ENCODE assay signal across 20 cellular contexts in genomic region chr16:11570796-11571195, GRCh38. TPM values are rescaled to one million over a fixed set of nuclear protein-coding genes. Genes with fewer than 3 reads are reported as not detected.
DNase-seq lines count a peak whose midpoint lies in the region; ATAC-seq and TF ChIP-seq lines count a peak whose summit lies in the region.
"Had no signal": no experiment of that assay in that cellular context is flagged by ENCODE, and none has a peak within 500 bp of the region (broad histone marks: within the 10 kb centered on the region; RNA-seq: fewer than 3 reads in every experiment).

No MANE protein-coding gene starts in this region.

- H3K18ac ChIP-seq in trophoblast cell (ENCODE audit: low read length) = no peak overlapping the region

- H3K36me3 ChIP-seq in breast epithelium (no peaks in the 10 kb centered on the region), DOHH2 (ENCODE audit: control insufficient read depth, low read length) (peaks cover 8% of the 10 kb centered on the region), esophagus squamous epithelium (peaks cover 0 to 14% (median 0%) of the 10 kb centered on the region in 3 donors), trophoblast cell (ENCODE audit: control insufficient read depth in 1 of 2, insufficient read depth in 2 of 2, low read length in 2 of 2) (peaks cover 0 to under 1% of the 10 kb centered on the region in 2 experiments)
- peaks cover 12% of the 10 kb centered on the region for H3K36me3 ChIP-seq in effector memory CD4-positive, alpha-beta T cell (ENCODE audit: control insufficient read depth, insufficient read depth, low read length)

- intact Hi-C loops in breast epithelium (cut with DNase I; ENCODE audit: low total_unique reads) = no loop called here
- intact Hi-C loops in MCF 10A (cut with micrococcal nuclease) = no loop called here
- intact Hi-C loops in esophagus squamous epithelium (cut with DNase I) = no loop called here

- peaks cover 43% of the 10 kb centered on the region for H3K36me3 Mint-ChIP-seq in MCF 10A (ENCODE audit: insufficient read depth, unreplicated experiment)

- no peak overlapping the region for H4K91ac ChIP-seq in trophoblast cell (ENCODE audit: low read depth, low read length)

- no peak overlapping the region for H3K23ac ChIP-seq in trophoblast cell (ENCODE audit: low read length)

- no peaks in the 10 kb centered on the region for H3K9me3 Mint-ChIP-seq in MCF 10A (ENCODE audit: unreplicated experiment)
- H3K9me3 Mint-ChIP-seq: stimulated activated naive CD8-positive, alpha-beta T cell treated with anti-CD3 and anti-CD28 coated beads, Interleukin-15, Interleukin-2, amounts not matched to agents 100 ng/mL and 50 ng/mL, for 24 hours; type B pancreatic cell had no signal

- H3F3A ChIP-seq in DOHH2 (ENCODE audit: control insufficient read depth, insufficient read depth) = no peaks in the 10 kb centered on the region

- H2BK12ac ChIP-seq in trophoblast cell (ENCODE audit: low read length) = no peak overlapping the region

- no peak overlapping the region for H4K8ac ChIP-seq in trophoblast cell (ENCODE audit: low read depth, low read length)

- no peak overlapping the region for H3K14ac ChIP-seq in trophoblast cell (ENCODE audit: low read length)

- H3K4me1 ChIP-seq in breast epithelium (no peaks in the 10 kb centered on the region), DOHH2 (ENCODE audit: control insufficient read depth, low read length) (peaks cover 28% of the 10 kb centered on the region), esophagus squamous epithelium (peaks cover 0 to 68% (median 24%) of the 10 kb centered on the region in 3 donors), trophoblast cell (ENCODE audit: control insufficient read depth in 1 of 2, insufficient read depth in 2 of 2, low read length in 2 of 2) (peaks cover 0 to 2% of the 10 kb centered on the region in 2 experiments)
- peaks cover 24% of the 10 kb centered on the region for H3K4me1 ChIP-seq in effector memory CD4-positive, alpha-beta T cell (ENCODE audit: control insufficient read depth, insufficient read depth, low read length, poor library complexity, severe bottlenecking)

- no peak for DNase-seq in breast epithelium (ENCODE audit: low spot score in 2 of 2)
- DNase-seq in MCF 10A (ENCODE audit: unreplicated experiment) = no peak
- DNase-seq in esophagus squamous epithelium (lab: John Stamatoyannopoulos, UW) = no peak
- DNase-seq in trophoblast cell = no peak
- no peak for DNase-seq in effector memory CD4-positive, alpha-beta T cell
- no peak for DNase-seq in stimulated activated naive CD4-positive, alpha-beta T cell treated with Interleukin-2 at 50 U/mL for 16 hours (lab: John Stamatoyannopoulos, UW)
- DNase-seq: activated CD4-positive, alpha-beta T cell treated with anti-CD3 and anti-CD28 coated beads, Interleukin-2, amount 50 U/mL, for 4 hours; EL; erythroblast; Kasumi-1; mammary epithelial cell; NCI-H1092; NCI-H1930; NCI-H226; SIG-M5 had no signal

- no peak overlapping the region for H3K4me3 ChIP-seq in breast epithelium
- H3K4me3 ChIP-seq in DOHH2 (ENCODE audit: low read length) = no peak overlapping the region
- H3K4me3 ChIP-seq in esophagus squamous epithelium = no peak overlapping the region
- H3K4me3 ChIP-seq in trophoblast cell (ENCODE audit: low read depth, low read length) = no peak overlapping the region
- no peak overlapping the region for H3K4me3 ChIP-seq in effector memory CD4-positive, alpha-beta T cell (ENCODE audit: insufficient read depth, low read depth, low read length, poor library complexity, severe bottlenecking)
- H3K4me3 ChIP-seq: dorsolateral prefrontal cortex had no signal

- peak overlapping the region; percentile 54 to 65 for H3K27ac ChIP-seq in breast epithelium
- H3K27ac ChIP-seq in DOHH2 (ENCODE audit: low read depth, low read length) = no peak overlapping the region
- H3K27ac ChIP-seq in esophagus squamous epithelium = peak overlapping the region in 3 of 4 donors; percentile 25 to 52 (median 34)
- no peak overlapping the region for H3K27ac ChIP-seq in trophoblast cell (ENCODE audit: low read depth, low read length)
- no peak overlapping the region for H3K27ac ChIP-seq in effector memory CD4-positive, alpha-beta T cell (ENCODE audit: insufficient read depth, low read length, poor library complexity, severe bottlenecking)

- H3K9me2 ChIP-seq in DOHH2 (replicated peaks; ENCODE audit: control insufficient read depth, low read length) = no peaks in the 10 kb centered on the region

- peaks cover 99% of the 10 kb centered on the region for H3K79me2 ChIP-seq in DOHH2 (ENCODE audit: control insufficient read depth, low read length)
- peaks cover 14% of the 10 kb centered on the region for H3K79me2 ChIP-seq in trophoblast cell (ENCODE audit: control insufficient read depth, insufficient read depth, low read length, poor library complexity)

- ATAC-seq in HG03159 (IDR thresholded peaks at IDR 0.05; ENCODE audit: unreplicated experiment) = no peak

- H3K27me3 Mint-ChIP-seq in MCF 10A (ENCODE audit: insufficient read depth, unreplicated experiment) = no peaks in the 10 kb centered on the region
- H3K27me3 Mint-ChIP-seq: stimulated activated naive CD8-positive, alpha-beta T cell treated with anti-CD3 and anti-CD28 coated beads, Interleukin-15, Interleukin-2, amounts not matched to agents 100 ng/mL and 50 ng/mL, for 24 hours; type B pancreatic cell had no signal

- H3K4me2 ChIP-seq in DOHH2 (ENCODE audit: low read length) (peak overlapping the region; percentile 11; the same call in 1 of the 2 replicates), trophoblast cell (ENCODE audit: low read length) (no peak overlapping the region)

- no peak overlapping the region for H2BK120ac ChIP-seq in trophoblast cell (ENCODE audit: insufficient read depth, low read length, poor library complexity)

- POLR2A ChIA-PET in MCF 10A (lab: Yijun Ruan, JAX) = no interaction called here

- no peak overlapping the region for H3K4me3 Mint-ChIP-seq in MCF 10A (ENCODE audit: unreplicated experiment)
- H3K4me3 Mint-ChIP-seq: stimulated activated naive CD8-positive, alpha-beta T cell treated with anti-CD3 and anti-CD28 coated beads, Interleukin-15, Interleukin-2, amounts not matched to agents 100 ng/mL and 50 ng/mL, for 24 hours; type B pancreatic cell had no signal

- H3K79me1 ChIP-seq in trophoblast cell (ENCODE audit: low read length) = no peaks in the 10 kb centered on the region

- H3K9me3 ChIP-seq in breast epithelium (no peaks in the 10 kb centered on the region), DOHH2 (ENCODE audit: control insufficient read depth, insufficient read depth, low read length) (no peaks in the 10 kb centered on the region), esophagus squamous epithelium (no peaks in the 10 kb centered on the region), trophoblast cell (ENCODE audit: insufficient read depth, low read depth, low read length) (no peaks in the 10 kb centered on the region)
- H3K9me3 ChIP-seq in effector memory CD4-positive, alpha-beta T cell (ENCODE audit: control insufficient read depth, low read length) = no peaks in the 10 kb centered on the region

- peaks cover 14% of the 10 kb centered on the region for H4K20me1 ChIP-seq in DOHH2 (ENCODE audit: control insufficient read depth, insufficient read depth, low read depth, low read length)

- TF ChIP-seq POLR2A in breast epithelium (IDR thresholded peaks at IDR 0.05) (no peak), esophagus squamous epithelium (IDR thresholded peaks at IDR 0.05) (no peak)

- H3K27me3 ChIP-seq in breast epithelium = no peaks in the 10 kb centered on the region
- no peaks in the 10 kb centered on the region for H3K27me3 ChIP-seq in DOHH2 (ENCODE audit: control insufficient read depth, low read length)
- no peaks in the 10 kb centered on the region for H3K27me3 ChIP-seq in esophagus squamous epithelium
- H3K27me3 ChIP-seq in trophoblast cell (ENCODE audit: insufficient read depth, low read length) = no peaks in the 10 kb centered on the region
- H3K27me3 ChIP-seq in effector memory CD4-positive, alpha-beta T cell (replicated peaks; ENCODE audit: control insufficient read depth, insufficient read depth, low read length, poor library complexity, severe bottlenecking) = no peaks in the 10 kb centered on the region
- H3K27me3 ChIP-seq: dorsolateral prefrontal cortex had no signal

- H3K4ac ChIP-seq in trophoblast cell (ENCODE audit: low read depth, low read length) = peak overlapping the region; percentile 21

- H3K4me1 Mint-ChIP-seq in MCF 10A (ENCODE audit: insufficient read depth, unreplicated experiment) = peaks cover 16% of the 10 kb centered on the region

- no peak overlapping the region for H3K9ac ChIP-seq in trophoblast cell (ENCODE audit: low read length)

- 77 to 80% methylated on average over 3 to 5 of the region's 5 CpGs for WGBS in esophagus squamous epithelium, 2 donors
- no CpG with 5 or more reads among the region's 5 CpGs for WGBS in trophoblast cell (ENCODE audit: extremely low coverage, insufficient coverage, insufficient read length)

- no peak overlapping the region for H2AK5ac ChIP-seq in trophoblast cell (ENCODE audit: low read length)

- no TSS peak for BruUV-seq in MCF 10A (replicated peaks; lab: Mats Ljungman, UMichigan)

- H2AFZ ChIP-seq in trophoblast cell (ENCODE audit: insufficient read depth, low read length, poor library complexity) = no peak overlapping the region

- no peak overlapping the region for H2BK5ac ChIP-seq in trophoblast cell (ENCODE audit: low read depth, low read length, poor library complexity)

- no peak overlapping the region for H3K27ac Mint-ChIP-seq in MCF 10A (ENCODE audit: low read depth, unreplicated experiment)
- H3K27ac Mint-ChIP-seq: stimulated activated naive CD8-positive, alpha-beta T cell treated with anti-CD3 and anti-CD28 coated beads, Interleukin-15, Interleukin-2, amounts not matched to agents 100 ng/mL and 50 ng/mL, for 24 hours; type B pancreatic cell had no signal

- CTCF ChIA-PET in MCF 10A (lab: Yijun Ruan, JAX) = no interaction called here

- H4K12ac ChIP-seq in trophoblast cell (ENCODE audit: low read depth, low read length) = no peak overlapping the region

- TF ChIP-seq CTCF in breast epithelium (IDR thresholded peaks at IDR 0.05) = no peak
- no peak for TF ChIP-seq CTCF in MCF 10A (IDR thresholded peaks at IDR 0.05; ENCODE audit: unreplicated experiment)
- TF ChIP-seq CTCF in DOHH2 (IDR thresholded peaks at IDR 0.05; ENCODE audit: low read depth, low read length, poor library complexity, severe bottlenecking) = no peak
- no peak for TF ChIP-seq CTCF in esophagus squamous epithelium (IDR thresholded peaks at IDR 0.05)

RNA-seq across cellular contexts. Expression of gene LITAF, which starts 15.9 kb away (rescaled TPM):
- total RNA-seq in breast epithelium = 100 to 1,000 TPM in 1 of 3 donors, 10 to 100 TPM in 2; 50.6 to 109 (median 59.0) TPM
- 120 and 161 TPM in 2 replicates for total RNA-seq in MCF 10A (2022)
- 10 to 100 TPM; 13.7 to 44.4 (median 34.4) TPM for total RNA-seq in esophagus squamous epithelium
- 110 and 113 TPM in 2 replicates for polyA plus RNA-seq in trophoblast cell (2013)

Comparison
In these comparisons a context has a peak if more than half of its experiments do, and no peak if none do; other contexts are left out.
1. H3K27ac ChIP-seq: peak in breast epithelium (2 of 2) and esophagus squamous epithelium (3 of 4); none in DOHH2 (single experiment), trophoblast cell (single experiment) and effector memory CD4-positive, alpha-beta T cell (single experiment).